8 cellular contexts compared by ENCODE assay signal in the genomic region with DNA sequence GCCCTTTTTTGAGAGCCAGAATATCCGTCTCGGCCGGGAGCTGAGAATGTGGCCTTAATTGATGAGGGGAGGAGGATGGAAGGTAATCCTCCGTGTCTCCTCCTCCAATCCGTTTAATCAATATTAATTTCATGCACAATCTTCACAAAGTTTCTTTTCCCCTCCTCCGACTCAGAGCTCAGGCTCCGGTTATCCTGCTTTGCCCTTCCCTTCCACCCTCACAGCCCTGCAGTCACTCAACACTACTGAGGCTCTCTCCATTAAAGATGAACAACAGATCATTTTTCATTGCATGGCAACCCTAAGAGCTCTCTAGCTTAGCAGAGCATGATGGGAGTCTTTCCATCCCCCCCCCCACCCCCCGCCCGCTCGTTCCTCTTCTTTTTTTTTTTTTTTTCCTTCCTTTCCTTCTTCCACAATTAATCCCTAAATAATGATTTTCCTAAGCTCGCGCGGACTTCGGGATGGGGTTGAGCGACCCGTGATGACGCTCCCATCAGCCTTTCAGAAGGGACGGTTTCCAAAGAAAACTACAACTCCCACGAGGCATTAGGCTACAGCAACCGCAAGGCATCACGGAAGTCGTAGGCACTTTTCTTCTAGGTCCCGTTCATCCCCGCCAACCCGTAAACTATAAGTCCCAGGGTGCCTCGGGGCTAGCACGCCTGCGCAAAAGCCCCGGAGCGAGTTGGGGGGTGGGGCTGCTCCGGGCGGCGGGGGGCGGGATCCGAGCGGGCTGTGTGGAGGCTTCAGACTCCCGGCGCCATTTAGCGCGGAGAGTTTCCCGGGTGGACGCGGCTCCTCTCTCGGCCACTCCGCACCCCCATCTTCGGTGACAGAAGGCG. TPM values are rescaled to one million over a fixed set of nuclear protein-coding genes. Genes with fewer than 3 reads are reported as not detected.
A peak's percentile ranks its signal among the peaks of the same experiment; 100 is the strongest.
DNase-seq lines count a peak whose midpoint lies in the region; ATAC-seq and TF ChIP-seq lines count a peak whose summit lies in the region.

A gene (plus strand): TSS at position 752 of the 845 bp plus-strand sequence. CDS start 987 bp downstream, outside the sequence.

- no peaks in the 10 kb centered on the region for H3K27me3 ChIP-seq in kidney epithelial cell (ENCODE audit: control insufficient read depth, insufficient read depth, low read length)

- H3K27ac Mint-ChIP-seq in chondrocyte (ENCODE audit: unreplicated experiment), result peak within 1 kb of the TSS; percentile 91

- H3K27me3 Mint-ChIP-seq in chondrocyte (ENCODE audit: low read depth), result no peaks in the 10 kb centered on the region

- H3K4me1 Mint-ChIP-seq in chondrocyte (ENCODE audit: low read depth), result peaks cover 22% of the 10 kb centered on the region

- no peak for TF ChIP-seq CTCF in chondrocyte (IDR thresholded peaks at IDR 0.05)
- no peak for TF ChIP-seq CTCF in kidney epithelial cell (IDR thresholded peaks at IDR 0.05; ENCODE audit: insufficient read depth, low read length, poor library complexity, severe bottlenecking)

- no peaks in the 10 kb centered on the region for H3K36me3 Mint-ChIP-seq in chondrocyte (ENCODE audit: low read depth)

- peak within 1 kb of the TSS; percentile 89 for H3K4me3 Mint-ChIP-seq in chondrocyte (ENCODE audit: unreplicated experiment)

- DNase-seq in AML-193 (lab: John Stamatoyannopoulos, UW) (peak; percentile 95 to 96), NCI-H510A treated with DMSO at 0.1 percent for 48 hours (lab: John Stamatoyannopoulos, UW) (peak; percentile 98), chondrocyte (ENCODE audit: low spot score) (peak; percentile 96), kidney epithelial cell (ENCODE audit: low read depth) (peak; percentile 99)
- DNase-seq in activated CD4-positive, alpha-beta T cell treated with anti-CD3 and anti-CD28 coated beads for 24 hours (ENCODE audit: low read depth in 2 of 2), result peak; percentile 93 to 97
- peak; percentile 92 to 97 for DNase-seq in stimulated activated CD4-positive, alpha-beta T cell treated with anti-CD3 and anti-CD28 coated beads, Interleukin-1b, Interleukin-23, amount 100 ng/mL, for 1 hour (ENCODE audit: low read depth in 2 of 2)

- H3K36me3 ChIP-seq in kidney epithelial cell (ENCODE audit: control insufficient read depth, insufficient read depth, low read length), result no peaks in the 10 kb centered on the region

- peak; percentile 95 for TF ChIP-seq POLR2A in GM19193 (IDR thresholded peaks at IDR 0.05; ENCODE audit: extremely low read depth, insufficient read depth, insufficient read length)

- peak within 1 kb of the TSS; percentile 92 for H3K4me3 ChIP-seq in kidney epithelial cell (ENCODE audit: low read depth, low read length)

- H3K9me3 Mint-ChIP-seq in chondrocyte (ENCODE audit: low read depth), result no peaks in the 10 kb centered on the region

- ATAC-seq in HG03439 (IDR thresholded peaks at IDR 0.05; ENCODE audit: unreplicated experiment), result peak; percentile 49

RNA-seq across cellular contexts. Expression of the gene that starts here (rescaled TPM):
- 163 to 274 TPM (median 172 TPM) in 3 replicates for total RNA-seq in chondrocyte
- total RNA-seq in kidney epithelial cell, result 57.6 and 89.6 TPM in 2 replicates

Comparison
In these comparisons a context has a peak if more than half of its experiments do, and no peak if none do; other contexts are left out.
1. Peak in every context shown above with its lines: DNase-seq, ATAC-seq and H3K4me3 ChIP-seq.